Comparison of ENCODE assay signal across 8 cellular contexts in the genomic region with DNA sequence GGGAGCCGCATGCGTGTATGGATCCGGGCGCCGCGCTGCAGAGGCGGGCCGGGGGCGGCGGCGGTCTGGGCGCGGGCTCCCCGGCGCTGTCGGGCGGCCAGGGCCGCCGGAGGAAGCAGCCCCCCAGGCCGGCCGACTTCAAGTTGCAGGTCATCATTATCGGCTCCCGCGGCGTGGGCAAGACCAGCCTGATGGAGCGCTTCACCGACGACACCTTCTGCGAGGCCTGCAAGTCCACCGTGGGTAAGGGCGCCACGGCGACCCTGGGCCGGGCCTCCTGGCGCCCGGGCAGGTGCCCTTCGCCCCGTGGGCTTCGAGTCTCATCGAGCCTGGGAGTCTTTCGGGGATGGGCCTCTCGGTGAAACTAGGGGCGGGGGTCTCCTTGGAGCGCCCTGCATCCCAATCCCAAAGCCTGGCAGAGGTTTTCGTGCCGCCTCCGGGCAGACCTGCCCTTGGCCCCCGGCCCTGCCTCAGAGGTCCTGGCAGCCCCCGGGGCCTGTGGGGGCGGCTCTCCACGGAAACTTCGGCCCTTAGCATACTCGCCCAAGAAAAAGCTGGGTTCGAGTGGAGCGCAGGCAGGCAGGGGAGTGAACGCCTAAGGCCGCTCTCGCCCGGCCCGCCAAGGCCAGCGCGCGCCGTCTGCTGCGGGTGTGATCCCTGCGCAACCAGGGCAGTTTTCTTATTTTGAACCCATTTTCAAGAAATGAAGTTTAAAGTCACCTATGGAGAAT. TPM values are rescaled to one million over a fixed set of nuclear protein-coding genes. Genes with fewer than 3 reads are reported as not detected.
A peak's percentile ranks its signal among the peaks of the same experiment; 100 is the strongest.
DNase-seq lines count a peak whose midpoint lies in the region; ATAC-seq and TF ChIP-seq lines count a peak whose summit lies in the region.

No MANE protein-coding gene starts in this region.

- H3K4me3 ChIP-seq in AG09309 (ENCODE audit: control insufficient read depth, low read depth, low read length) (peak overlapping the region; percentile 92), fibroblast of lung (replicated peaks in 1 of 4; ENCODE audit: control extremely low read depth in 1 of 4, insufficient read depth in 1 of 4, low read depth in 3 of 4, low read length in 4 of 4) (peak overlapping the region; percentile 59 to 91 (median 86)), osteoblast (ENCODE audit: insufficient read depth, low read length) (peak overlapping the region; percentile 89)

- H3K4me1 Mint-ChIP-seq in activated CD4-positive, alpha-beta memory T cell treated with anti-CD3 and anti-CD28 coated beads, Interleukin-2, amount 10 ng/mL, durations not matched to agents 7 days and 5 days, result peaks cover 44% of the 10 kb centered on the region

- DNase-seq in AG09309 (ENCODE audit: low read depth) (no peak), fibroblast of lung (ENCODE audit: low read depth in 2 of 2) (no peak), osteoblast (ENCODE audit: insufficient read length, low spot score, missing footprints) (peak; percentile 71)
- peak; percentile 24 for DNase-seq in activated CD4-positive, alpha-beta memory T cell treated with anti-CD3 and anti-CD28 coated beads, Interleukin-2, amount 10 ng/mL, durations not matched to agents 7 days and 5 days
- no peak for DNase-seq in NK-92 treated with Interleukin-12 subunit alpha and Interleukin-12 subunit beta, amount 100 ng/mL, for 24 hours (lab: John Stamatoyannopoulos, UW)

- H3K9me3 Mint-ChIP-seq in activated CD4-positive, alpha-beta memory T cell treated with anti-CD3 and anti-CD28 coated beads, Interleukin-2, amount 10 ng/mL, durations not matched to agents 7 days and 5 days, result no peaks in the 10 kb centered on the region

- ATAC-seq in GM19395 (IDR thresholded peaks at IDR 0.05; ENCODE audit: unreplicated experiment) (peak; percentile 10), HG03571 (IDR thresholded peaks at IDR 0.05; ENCODE audit: unreplicated experiment) (peak; percentile 7), HG03565 (IDR thresholded peaks at IDR 0.05; ENCODE audit: unreplicated experiment) (no peak)

- peak overlapping the region; percentile 76 for H3K9ac ChIP-seq in fibroblast of lung (ENCODE audit: insufficient read depth, low read length)

- no peaks in the 10 kb centered on the region for H4K20me1 ChIP-seq in fibroblast of lung (ENCODE audit: control insufficient read depth, extremely low read depth, insufficient read depth, low read length)
- H4K20me1 ChIP-seq in osteoblast (ENCODE audit: insufficient read depth, low read length), result peaks cover 31% of the 10 kb centered on the region

- H3K4me1 ChIP-seq in fibroblast of lung (ENCODE audit: control insufficient read depth, extremely low read depth, insufficient read depth, low read length) (peaks cover 7% of the 10 kb centered on the region), osteoblast (ENCODE audit: insufficient read depth, low read length) (peaks cover 21% of the 10 kb centered on the region)

- H3K27ac ChIP-seq in fibroblast of lung (ENCODE audit: insufficient read depth, low read length) (peak overlapping the region; percentile 81), osteoblast (ENCODE audit: low read depth, low read length) (peak overlapping the region; percentile 72)

- H3K4me3 Mint-ChIP-seq in activated CD4-positive, alpha-beta memory T cell treated with anti-CD3 and anti-CD28 coated beads, Interleukin-2, amount 10 ng/mL, durations not matched to agents 7 days and 5 days, result peak overlapping the region; percentile 77

- H3K9me3 ChIP-seq in fibroblast of lung (ENCODE audit: control insufficient read depth, insufficient read depth, low read depth, low read length) (no peaks in the 10 kb centered on the region), osteoblast (ENCODE audit: low read depth, low read length) (no peaks in the 10 kb centered on the region)

- POLR2A ChIA-PET in activated CD4-positive, alpha-beta memory T cell treated with anti-CD3 and anti-CD28 coated beads, Interleukin-2, amount 10 ng/mL, durations not matched to agents 7 days and 5 days (lab: Charles Lee), result interaction anchor here (1.2 to 2.5 kb wide), 2 partner anchors 14 to 15 kb away, joined by 4 to 12 read pairs; no protein-coding TSS in a partner anchor

- peak overlapping the region; percentile 70 for H3K27ac Mint-ChIP-seq in activated CD4-positive, alpha-beta memory T cell treated with anti-CD3 and anti-CD28 coated beads, Interleukin-2, amount 10 ng/mL, durations not matched to agents 7 days and 5 days

- CTCF ChIA-PET in activated CD4-positive, alpha-beta memory T cell treated with anti-CD3 and anti-CD28 coated beads, Interleukin-2, amount 10 ng/mL, durations not matched to agents 7 days and 5 days (lab: Charles Lee), result interaction anchor here (1.0 to 1.6 kb wide), 4 partner anchors 10 to 134 kb away, joined by 3 to 12 read pairs (median 8); no protein-coding TSS in a partner anchor

- H2AFZ ChIP-seq in fibroblast of lung (ENCODE audit: low read length), result no peak overlapping the region
- H2AFZ ChIP-seq in osteoblast (ENCODE audit: low read length), result peak overlapping the region; percentile 66

- H3K36me3 Mint-ChIP-seq in activated CD4-positive, alpha-beta memory T cell treated with anti-CD3 and anti-CD28 coated beads, Interleukin-2, amount 10 ng/mL, durations not matched to agents 7 days and 5 days (ENCODE audit: low read depth), result peaks cover 22% of the 10 kb centered on the region

- H3K4me2 ChIP-seq in fibroblast of lung (ENCODE audit: extremely low read depth, insufficient read depth, low read length) (peak overlapping the region; percentile 78), osteoblast (ENCODE audit: insufficient read depth, low read length) (peak overlapping the region; percentile 97)

- TF ChIP-seq CTCF in AG09309 (IDR thresholded peaks at IDR 0.05; ENCODE audit: control insufficient read depth, insufficient read depth, low read depth, low read length, missing control alignments) (no peak), fibroblast of lung (conservative IDR thresholded peaks at IDR 0.05 in 1 of 2, IDR thresholded peaks at IDR 0.05 in 1 of 2; ENCODE audit: low read depth in 1 of 2, low read length in 2 of 2) (no peak), osteoblast (IDR thresholded peaks at IDR 0.05; ENCODE audit: extremely low read depth, low read depth, low read length) (no peak)

- H3K27me3 Mint-ChIP-seq in activated CD4-positive, alpha-beta memory T cell treated with anti-CD3 and anti-CD28 coated beads, Interleukin-2, amount 10 ng/mL, durations not matched to agents 7 days and 5 days, result peaks cover 12% of the 10 kb centered on the region

- H3K36me3 ChIP-seq in fibroblast of lung (ENCODE audit: control insufficient read depth, insufficient read depth, low read length) (peaks cover 2% of the 10 kb centered on the region), osteoblast (ENCODE audit: insufficient read depth, low read length) (peaks cover 6% of the 10 kb centered on the region)

- H3K79me2 ChIP-seq in fibroblast of lung (ENCODE audit: control insufficient read depth, insufficient read depth, low read length), result peaks cover 47% of the 10 kb centered on the region
- peaks cover 51% of the 10 kb centered on the region for H3K79me2 ChIP-seq in osteoblast (ENCODE audit: insufficient read depth, low read length)

- H3K27me3 ChIP-seq in fibroblast of lung (ENCODE audit: control insufficient read depth, insufficient read depth, low read length) (no peaks in the 10 kb centered on the region), osteoblast (ENCODE audit: insufficient read depth, low read length) (no peaks in the 10 kb centered on the region)

RNA-seq across cellular contexts. Expression of a gene that starts 0.6 kb away (rescaled TPM):
- total RNA-seq in activated CD4-positive, alpha-beta memory T cell treated with anti-CD3 and anti-CD28 coated beads, Interleukin-2, amount 10 ng/mL, durations not matched to agents 7 days and 5 days, result 10 to 100 TPM; 12.5 to 14.6 TPM
- total RNA-seq in fibroblast of lung (59.6 and 60.4 TPM in 2 replicates), osteoblast (49.2 and 51.6 TPM in 2 replicates)
- 28.1 and 33.9 TPM in 2 replicates for polyA plus RNA-seq in fibroblast of lung
- 28.6 and 33.7 TPM in 2 replicates for polyA plus RNA-seq in fibroblast of lung (2012)
- polyA minus RNA-seq in fibroblast of lung (ENCODE audit: low replicate concordance), result 2.0 and 3.6 TPM in 2 replicates

Comparison
In these comparisons a context has a peak if more than half of its experiments do, and no peak if none do; other contexts are left out.
1. DNase-seq: peak in activated CD4-positive, alpha-beta memory T cell treated with anti-CD3 and anti-CD28 coated beads, Interleukin-2, amount 10 ng/mL, durations not matched to agents 7 days and 5 days (single experiment) and osteoblast (single experiment); none in AG09309 (single experiment), fibroblast of lung (0 of 2) and NK-92 treated with Interleukin-12 subunit alpha and Interleukin-12 subunit beta, amount 100 ng/mL, for 24 hours (single experiment).
2. Peak in every context shown above with its lines, with median percentiles within 50 percentile points of each other: H3K4me3 ChIP-seq.